33 cellular contexts compared by ENCODE assay signal in the genomic region with DNA sequence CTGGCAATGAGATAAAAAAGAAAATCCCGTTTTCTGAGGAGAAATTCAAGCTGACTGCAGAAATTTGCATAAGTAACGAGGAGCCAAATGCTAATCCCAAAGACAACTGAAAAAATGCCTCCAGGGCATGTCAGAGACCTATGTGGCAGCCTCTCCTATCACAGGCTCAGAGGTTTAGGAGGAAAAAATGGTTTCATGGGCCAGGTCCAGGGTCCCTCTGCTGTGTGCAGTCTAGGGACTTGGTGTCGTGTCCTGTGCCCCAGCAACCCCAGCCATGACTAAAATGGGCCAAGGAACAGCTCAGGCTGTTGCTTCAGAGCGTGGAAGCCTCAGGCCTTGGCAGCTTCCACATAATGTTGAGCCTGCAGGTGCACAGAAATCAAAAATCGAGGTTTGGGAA.
"Had no signal": no experiment of that assay in that cellular context is flagged by ENCODE, and none has a peak within 500 bp of the region (broad histone marks: within the 10 kb centered on the region; RNA-seq: fewer than 3 reads in every experiment).

No MANE protein-coding gene starts in this region.

- H3K4me1 ChIP-seq: ascending aorta, body of pancreas, breast epithelium had no signal

- H3K27me3 ChIP-seq: adrenal gland, ascending aorta, body of pancreas, brain microvascular endothelial cell, breast epithelium, cardiac muscle cell had no signal

- ATAC-seq: activated naive CD4-positive, alpha-beta T cell treated with anti-CD3 and anti-CD28 coated beads, Interleukin-2, amount 50 U/mL, for 72 hours; activated naive CD8-positive, alpha-beta T cell treated with anti-CD3 and anti-CD28 coated beads, Interleukin-2, amount 50 U/mL, for 24 hours; activated T-cell treated with anti-CD3 and anti-CD28 coated beads, Interleukin-2, amount 50 U/mL, for 4 hours; activated T-cell treated with anti-CD3 and anti-CD28 coated beads, Interleukin-2, amount 50 U/mL, for 72 hours; activated T-helper 17 cell treated with anti-CD3 and anti-CD28 coated beads, Interleukin-2, amount 50 U/mL, for 72 hours; body of pancreas had no signal

- H3K4me3 ChIP-seq: adrenal gland, ascending aorta, body of pancreas, breast epithelium, cardiac muscle cell had no signal

- DNase-seq: activated effector memory CD4-positive, alpha-beta T cell treated with anti-CD3 and anti-CD28 coated beads, Interleukin-2, amount 50 U/mL, for 16 hours; activated effector memory CD4-positive, alpha-beta T cell treated with Interleukin-2 at 50 U/mL for 16 hours; activated gamma-delta T cell; activated gamma-delta T cell treated with Interleukin-2 at 50 U/mL for 16 hours; activated naive CD4-positive, alpha-beta T cell; activated naive CD4-positive, alpha-beta T cell treated with anti-CD3 and anti-CD28 coated beads for 36 hours; activated naive CD4-positive, alpha-beta T cell treated with anti-CD3 and anti-CD28 coated beads, Interleukin-2, amount 10 ng/mL, durations not matched to agents 7 days and 5 days; activated naive CD4-positive, alpha-beta T cell treated with anti-CD3 and anti-CD28 coated beads, Interleukin-2, amount 50 U/mL, for 16 hours; activated naive CD4-positive, alpha-beta T cell treated with Interleukin-2 at 50 U/mL for 16 hours; activated naive CD8-positive, alpha-beta T cell treated with anti-CD3 and anti-CD28 coated beads for 36 hours; activated naive CD8-positive, alpha-beta T cell treated with anti-CD3 and anti-CD28 coated beads, Interleukin-2, amount 10 ng/mL, durations not matched to agents 7 days and 5 days; activated naive CD8-positive, alpha-beta T cell treated with anti-CD3 and anti-CD28 coated beads, Interleukin-2, amount 50 U/mL, for 24 hours; activated T-cell treated with anti-CD3 and anti-CD28 coated beads, Interleukin-2, amount 50 U/mL, for 1 hour; activated T-cell treated with anti-CD3 and anti-CD28 coated beads, Interleukin-2, amount 50 U/mL, for 24 hours; activated T-cell treated with anti-CD3 and anti-CD28 coated beads, Interleukin-2, amount 50 U/mL, for 4 hours; activated T-cell treated with anti-CD3 and anti-CD28 coated beads, Interleukin-2, amount 50 U/mL, for 72 hours; adrenal gland; amniotic stem cell; amygdala; anterior cingulate cortex; aorta; body of pancreas; brain microvascular endothelial cell; caudate nucleus; central memory CD4-positive, alpha-beta T cell; cerebellar nuclear complex had no signal

- H3K36me3 ChIP-seq: adrenal gland, ascending aorta, brain microvascular endothelial cell, breast epithelium, cardiac muscle cell had no signal

- H3K9me3 ChIP-seq: adrenal gland, ascending aorta had no signal

- FAIRE-seq: astrocyte, bronchial epithelial cell had no signal

- H3K27ac ChIP-seq: adrenal gland, ascending aorta, body of pancreas, brain microvascular endothelial cell, breast epithelium, cardiac muscle cell had no signal
